8 cellular contexts compared by ENCODE assay signal in the genomic region with DNA sequence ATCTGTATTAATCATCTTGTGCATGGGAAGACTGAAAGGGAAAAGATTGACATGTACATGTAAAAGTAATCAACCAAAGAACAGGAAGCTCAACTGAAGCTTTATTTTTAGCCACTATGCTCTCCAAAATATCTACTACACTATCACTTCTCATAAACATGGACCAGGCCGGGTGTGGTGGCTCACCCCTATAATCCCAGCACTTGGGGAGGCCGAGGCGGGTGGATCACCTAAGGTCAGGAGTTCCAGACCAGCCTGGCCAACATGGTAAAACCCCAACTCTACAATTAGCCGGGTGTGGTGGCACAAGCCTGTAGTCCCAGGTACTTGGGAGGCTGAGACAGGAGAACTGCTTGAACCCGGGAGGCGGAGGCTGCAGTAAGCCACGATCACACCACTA. TPM values are rescaled to one million over a fixed set of nuclear protein-coding genes. Genes with fewer than 3 reads are reported as not detected.
DNase-seq lines count a peak whose midpoint lies in the region; ATAC-seq and TF ChIP-seq lines count a peak whose summit lies in the region.
"Not testable (repeated sequence)": the region's sequence is repeated elsewhere in the genome, so short reads cannot be mapped to it uniquely, and the experiment has no call there.

No MANE protein-coding gene starts in this region.

- H3K4me3 Mint-ChIP-seq in CD4-positive, alpha-beta memory T cell: peak overlapping the region in 2 of 8 donors; percentile 48 to 64
- H3K4me3 Mint-ChIP-seq in activated CD4-positive, alpha-beta memory T cell treated with anti-CD3 and anti-CD28 coated beads, Interleukin-2, amount 10 ng/mL, durations not matched to agents 7 days and 5 days; activated naive CD4-positive, alpha-beta T cell treated with anti-CD3 and anti-CD28 coated beads, Interleukin-2, amount 10 ng/mL, durations not matched to agents 7 days and 5 days; dendritic cell treated with granulocyte-macrophage colony-stimulating factor and Interleukin-4, amounts not matched to agents 40 ng/mL and 50 ng/mL, for 4 days; naive thymus-derived CD4-positive, alpha-beta T cell: not testable (repeated sequence)
- H3K4me3 Mint-ChIP-seq in type B pancreatic cell: peak overlapping the region; percentile 12

- intact Hi-C loops in CD4-positive, alpha-beta memory T cell (cut with micrococcal nuclease): loop anchor here (10.0 kb wide), 1 partner anchor 1196 kb away; a partner anchor contains a TSS
- intact Hi-C loops in dendritic cell treated with granulocyte-macrophage colony-stimulating factor and Interleukin-4, amounts not matched to agents 40 ng/mL and 50 ng/mL, for 4 days (cut with micrococcal nuclease): not testable (repeated sequence)
- intact Hi-C loops in naive thymus-derived CD4-positive, alpha-beta T cell (cut with micrococcal nuclease): loop anchor here in 1 of 2 donors (5.0 to 10.0 kb wide), 4 partner anchors 1206 to 1777 kb away; a partner anchor contains a TSS

- H3K4me1 Mint-ChIP-seq in CD4-positive, alpha-beta memory T cell: peaks cover 34 to 89% (median 56%) of the 10 kb centered on the region in 4 donors
- peaks cover 66% of the 10 kb centered on the region for H3K4me1 Mint-ChIP-seq in activated CD4-positive, alpha-beta memory T cell treated with anti-CD3 and anti-CD28 coated beads, Interleukin-2, amount 10 ng/mL, durations not matched to agents 7 days and 5 days
- H3K4me1 Mint-ChIP-seq in activated naive CD4-positive, alpha-beta T cell treated with anti-CD3 and anti-CD28 coated beads, Interleukin-2, amount 10 ng/mL, durations not matched to agents 7 days and 5 days: peaks cover 66% of the 10 kb centered on the region
- H3K4me1 Mint-ChIP-seq in dendritic cell treated with granulocyte-macrophage colony-stimulating factor and Interleukin-4, amounts not matched to agents 40 ng/mL and 50 ng/mL, for 4 days (ENCODE audit: low read depth): peaks cover 55% of the 10 kb centered on the region
- H3K4me1 Mint-ChIP-seq in naive thymus-derived CD4-positive, alpha-beta T cell: peaks cover 19 to 79% (median 57%) of the 10 kb centered on the region in 7 donors
- peaks cover 26% of the 10 kb centered on the region for H3K4me1 Mint-ChIP-seq in type B pancreatic cell (ENCODE audit: unreplicated experiment)

- not testable (repeated sequence) for TF ChIP-seq CTCF in KMS-11 (conservative IDR thresholded peaks at IDR 0.05; ENCODE audit: low read depth, low read length); RWPE1 (conservative IDR thresholded peaks at IDR 0.05; ENCODE audit: low read depth); type B pancreatic cell (conservative IDR thresholded peaks at IDR 0.05)

- not testable (repeated sequence) for H3K27ac ChIP-seq in CD4-positive, alpha-beta memory T cell (ENCODE audit: low read depth, low read length); naive thymus-derived CD4-positive, alpha-beta T cell (ENCODE audit: low read depth, low read length)
- H3K27ac ChIP-seq in KMS-11 (peak overlapping the region; percentile 96; the same call in 1 of the 2 replicates), RWPE1 (peak overlapping the region; percentile 73)

- H3K9me3 ChIP-seq in CD4-positive, alpha-beta memory T cell (ENCODE audit: control insufficient read depth in 1 of 2, low read length in 2 of 2); naive thymus-derived CD4-positive, alpha-beta T cell (ENCODE audit: control insufficient read depth in 2 of 3, low read length in 3 of 3): not testable (repeated sequence)

- H3K27me3 ChIP-seq in CD4-positive, alpha-beta memory T cell (ENCODE audit: insufficient read depth, low read length); KMS-11 (ENCODE audit: insufficient read depth, low read depth); naive thymus-derived CD4-positive, alpha-beta T cell (ENCODE audit: control insufficient read depth in 2 of 2, insufficient read depth in 2 of 2, low read length in 2 of 2): not testable (repeated sequence)

- H3K9ac ChIP-seq in KMS-11: not testable (repeated sequence)

- POLR2A ChIA-PET in CD4-positive, alpha-beta memory T cell (lab: Charles Lee; ENCODE audit: partially characterized antibody): interaction anchor here (1.4 to 6.0 kb wide), 2 partner anchors 112 to 206 kb away, joined by 3 to 119 read pairs; a partner anchor contains a TSS
- POLR2A ChIA-PET in RWPE1 (lab: Yijun Ruan, JAX; ENCODE audit: low non-redundant PET): interaction anchor here (0.6 kb wide), 1 partner anchor 63 kb away, joined by 6 read pairs; no protein-coding TSS in a partner anchor
- POLR2A ChIA-PET in activated CD4-positive, alpha-beta memory T cell treated with anti-CD3 and anti-CD28 coated beads, Interleukin-2, amount 10 ng/mL, durations not matched to agents 7 days and 5 days (lab: Charles Lee): interaction anchor here (4.2 to 6.1 kb wide), 2 partner anchors 112 to 145 kb away, joined by 55 to 110 read pairs; a partner anchor contains a TSS
- POLR2A ChIA-PET in naive thymus-derived CD4-positive, alpha-beta T cell (lab: Charles Lee): interaction anchor here (1.1 kb wide), 1 partner anchor 119 kb away, joined by 3 read pairs; no protein-coding TSS in a partner anchor

- H3K36me3 ChIP-seq in CD4-positive, alpha-beta memory T cell (ENCODE audit: insufficient read depth, low read length): peaks cover 60% of the 10 kb centered on the region
- H3K36me3 ChIP-seq in KMS-11 (ENCODE audit: insufficient read depth): peaks cover 36% of the 10 kb centered on the region
- peaks cover 16 to 71% (median 51%) of the 10 kb centered on the region in 3 experiments for H3K36me3 ChIP-seq in naive thymus-derived CD4-positive, alpha-beta T cell (ENCODE audit: control insufficient read depth in 2 of 3, insufficient read depth in 3 of 3, low read length in 3 of 3)

- peaks cover 72% of the 10 kb centered on the region for H3K79me2 ChIP-seq in KMS-11 (ENCODE audit: insufficient read depth, low read depth)

- H4K20me1 ChIP-seq in KMS-11 (ENCODE audit: insufficient read depth): peaks cover 13% of the 10 kb centered on the region

- H2AFZ ChIP-seq in KMS-11 (ENCODE audit: low read depth): not testable (repeated sequence)

- peaks cover 43 to 87% of the 10 kb centered on the region in 2 donors for H3K36me3 Mint-ChIP-seq in CD4-positive, alpha-beta memory T cell
- peaks cover 77% of the 10 kb centered on the region for H3K36me3 Mint-ChIP-seq in activated CD4-positive, alpha-beta memory T cell treated with anti-CD3 and anti-CD28 coated beads, Interleukin-2, amount 10 ng/mL, durations not matched to agents 7 days and 5 days (ENCODE audit: low read depth)
- peaks cover 80% of the 10 kb centered on the region for H3K36me3 Mint-ChIP-seq in activated naive CD4-positive, alpha-beta T cell treated with anti-CD3 and anti-CD28 coated beads, Interleukin-2, amount 10 ng/mL, durations not matched to agents 7 days and 5 days
- peaks cover 88% of the 10 kb centered on the region for H3K36me3 Mint-ChIP-seq in dendritic cell treated with granulocyte-macrophage colony-stimulating factor and Interleukin-4, amounts not matched to agents 40 ng/mL and 50 ng/mL, for 4 days (ENCODE audit: low read depth)
- peaks cover 8 to 43% (median 38%) of the 10 kb centered on the region in 5 donors for H3K36me3 Mint-ChIP-seq in naive thymus-derived CD4-positive, alpha-beta T cell
- H3K36me3 Mint-ChIP-seq in type B pancreatic cell: peaks cover 49% of the 10 kb centered on the region

- CTCF ChIA-PET in CD4-positive, alpha-beta memory T cell (lab: Charles Lee; ENCODE audit: partially characterized antibody): interaction anchor here (1.9 to 6.0 kb wide), 4 partner anchors 29 to 206 kb away, joined by 4 to 119 read pairs (median 20); a partner anchor contains a TSS
- CTCF ChIA-PET in RWPE1 (lab: Yijun Ruan, JAX): not testable (repeated sequence)
- CTCF ChIA-PET in activated CD4-positive, alpha-beta memory T cell treated with anti-CD3 and anti-CD28 coated beads, Interleukin-2, amount 10 ng/mL, durations not matched to agents 7 days and 5 days (lab: Charles Lee): interaction anchor here (0.6 to 6.1 kb wide), 4 partner anchors 9 to 628 kb away, joined by 4 to 74 read pairs (median 6); a partner anchor contains a TSS
- CTCF ChIA-PET in activated naive CD4-positive, alpha-beta T cell treated with anti-CD3 and anti-CD28 coated beads, Interleukin-2, amount 10 ng/mL, durations not matched to agents 7 days and 5 days (lab: Charles Lee): interaction anchor here (0.6 to 4.1 kb wide), 3 partner anchors 114 to 865 kb away, joined by 3 to 60 read pairs (median 4); a partner anchor contains a TSS
- CTCF ChIA-PET in naive thymus-derived CD4-positive, alpha-beta T cell (lab: Charles Lee): interaction anchor here (5.3 kb wide), 1 partner anchor 114 kb away, joined by 62 read pairs; a partner anchor contains a TSS

- H3K4me2 ChIP-seq in KMS-11: not testable (repeated sequence)

- not testable (repeated sequence) for DNase-seq in CD4-positive, alpha-beta memory T cell; RWPE1 (ENCODE audit: low spot score); activated naive CD4-positive, alpha-beta T cell treated with anti-CD3 and anti-CD28 coated beads, Interleukin-2, amount 10 ng/mL, durations not matched to agents 7 days and 5 days; naive thymus-derived CD4-positive, alpha-beta T cell; type B pancreatic cell (ENCODE audit: extremely low spot score, unreplicated experiment)
- peak; percentile 15 for DNase-seq in activated CD4-positive, alpha-beta memory T cell treated with anti-CD3 and anti-CD28 coated beads, Interleukin-2, amount 10 ng/mL, durations not matched to agents 7 days and 5 days

- H3K4me1 ChIP-seq in CD4-positive, alpha-beta memory T cell (ENCODE audit: insufficient read depth, low read length): peaks cover 57% of the 10 kb centered on the region
- H3K4me1 ChIP-seq in KMS-11 (ENCODE audit: low read depth, poor library complexity, severe bottlenecking): peaks cover 72% of the 10 kb centered on the region
- peaks cover 27 to 36% of the 10 kb centered on the region in 2 donors for H3K4me1 ChIP-seq in naive thymus-derived CD4-positive, alpha-beta T cell (ENCODE audit: control insufficient read depth in 2 of 2, insufficient read depth in 2 of 2, low read length in 2 of 2)

- peak overlapping the region in 4 of 7 donors; percentile 43 to 96 (median 83) for H3K27ac Mint-ChIP-seq in CD4-positive, alpha-beta memory T cell
- peak overlapping the region; percentile 63 for H3K27ac Mint-ChIP-seq in activated CD4-positive, alpha-beta memory T cell treated with anti-CD3 and anti-CD28 coated beads, Interleukin-2, amount 10 ng/mL, durations not matched to agents 7 days and 5 days
- H3K27ac Mint-ChIP-seq in activated naive CD4-positive, alpha-beta T cell treated with anti-CD3 and anti-CD28 coated beads, Interleukin-2, amount 10 ng/mL, durations not matched to agents 7 days and 5 days: peak overlapping the region; percentile 29
- H3K27ac Mint-ChIP-seq in dendritic cell treated with granulocyte-macrophage colony-stimulating factor and Interleukin-4, amounts not matched to agents 40 ng/mL and 50 ng/mL, for 4 days: peak overlapping the region; percentile 35
- peak overlapping the region in 8 of 9 donors; percentile 4 to 59 (median 25) for H3K27ac Mint-ChIP-seq in naive thymus-derived CD4-positive, alpha-beta T cell
- peak overlapping the region; percentile 7 for H3K27ac Mint-ChIP-seq in type B pancreatic cell

- not testable (repeated sequence) for H3K9me3 Mint-ChIP-seq in CD4-positive, alpha-beta memory T cell; activated CD4-positive, alpha-beta memory T cell treated with anti-CD3 and anti-CD28 coated beads, Interleukin-2, amount 10 ng/mL, durations not matched to agents 7 days and 5 days; activated naive CD4-positive, alpha-beta T cell treated with anti-CD3 and anti-CD28 coated beads, Interleukin-2, amount 10 ng/mL, durations not matched to agents 7 days and 5 days; dendritic cell treated with granulocyte-macrophage colony-stimulating factor and Interleukin-4, amounts not matched to agents 40 ng/mL and 50 ng/mL, for 4 days; naive thymus-derived CD4-positive, alpha-beta T cell; type B pancreatic cell

- not testable (repeated sequence) for H3K4me3 ChIP-seq in CD4-positive, alpha-beta memory T cell (ENCODE audit: low read length in 2 of 2); KMS-11 (IDR thresholded peaks at IDR 0.05; ENCODE audit: insufficient read depth, low read depth, low read length); naive thymus-derived CD4-positive, alpha-beta T cell (ENCODE audit: low read length)

- H3K27me3 Mint-ChIP-seq in CD4-positive, alpha-beta memory T cell; activated CD4-positive, alpha-beta memory T cell treated with anti-CD3 and anti-CD28 coated beads, Interleukin-2, amount 10 ng/mL, durations not matched to agents 7 days and 5 days; activated naive CD4-positive, alpha-beta T cell treated with anti-CD3 and anti-CD28 coated beads, Interleukin-2, amount 10 ng/mL, durations not matched to agents 7 days and 5 days; dendritic cell treated with granulocyte-macrophage colony-stimulating factor and Interleukin-4, amounts not matched to agents 40 ng/mL and 50 ng/mL, for 4 days; naive thymus-derived CD4-positive, alpha-beta T cell; type B pancreatic cell: not testable (repeated sequence)

- ATAC-seq in naive thymus-derived CD4-positive, alpha-beta T cell: not testable (repeated sequence)

RNA-seq across cellular contexts. Expression of a gene that starts 2.8 kb away (rescaled TPM):
- 10 to 100 TPM; 32.5 to 36.6 TPM for total RNA-seq in CD4-positive, alpha-beta memory T cell
- polyA plus RNA-seq in CD4-positive, alpha-beta memory T cell: 10 to 100 TPM; 58.2 to 76.1 TPM
- total RNA-seq in activated CD4-positive, alpha-beta memory T cell treated with anti-CD3 and anti-CD28 coated beads, Interleukin-2, amount 10 ng/mL, durations not matched to agents 7 days and 5 days: 10 to 100 TPM; 16.7 to 17.2 TPM
- 10 to 100 TPM; 20.4 to 35.9 (median 25.0) TPM for total RNA-seq in naive thymus-derived CD4-positive, alpha-beta T cell
- polyA plus RNA-seq in naive thymus-derived CD4-positive, alpha-beta T cell: 10 to 100 TPM; 66.9 to 77.6 TPM
- total RNA-seq in type B pancreatic cell (ENCODE audit: low replicate concordance): 25.3 and 27.8 TPM in 2 replicates

RNA-seq across cellular contexts. Expression of a gene that starts 4.3 kb away (rescaled TPM):
- 1,000 to 10,000 TPM; 3,820 to 4,004 TPM for total RNA-seq in CD4-positive, alpha-beta memory T cell
- 1,000 to 10,000 TPM; 1,070 to 1,459 TPM for polyA plus RNA-seq in CD4-positive, alpha-beta memory T cell
- total RNA-seq in activated CD4-positive, alpha-beta memory T cell treated with anti-CD3 and anti-CD28 coated beads, Interleukin-2, amount 10 ng/mL, durations not matched to agents 7 days and 5 days: 1,000 to 10,000 TPM; 2,309 to 2,338 TPM
- 1,000 to 10,000 TPM; 2,229 to 4,292 (median 4,136) TPM for total RNA-seq in naive thymus-derived CD4-positive, alpha-beta T cell
- polyA plus RNA-seq in naive thymus-derived CD4-positive, alpha-beta T cell: 1,000 to 10,000 TPM in 1 of 2 donors, 100 to 1,000 TPM in 1; 898 to 1,586 TPM
- total RNA-seq in type B pancreatic cell (ENCODE audit: low replicate concordance): 2,930 and 3,234 TPM in 2 replicates

RNA-seq across cellular contexts. Expression of a gene that starts 4.8 kb away (rescaled TPM):
- total RNA-seq in CD4-positive, alpha-beta memory T cell: 1 to 10 TPM; 5.1 to 6.5 TPM
- 1 to 10 TPM; 6.2 to 7.2 TPM for polyA plus RNA-seq in CD4-positive, alpha-beta memory T cell
- total RNA-seq in activated CD4-positive, alpha-beta memory T cell treated with anti-CD3 and anti-CD28 coated beads, Interleukin-2, amount 10 ng/mL, durations not matched to agents 7 days and 5 days: 10 to 100 TPM; 28.9 to 30.0 TPM
- total RNA-seq in naive thymus-derived CD4-positive, alpha-beta T cell: 10 to 100 TPM in 1 of 5 experiments, 1 to 10 TPM in 4; 5.6 to 20.3 (median 6.8) TPM
- 1 to 10 TPM; 4.3 to 4.8 TPM for polyA plus RNA-seq in naive thymus-derived CD4-positive, alpha-beta T cell
- total RNA-seq in type B pancreatic cell (ENCODE audit: low replicate concordance): 15.0 and 23.2 TPM in 2 replicates

Comparison
In these comparisons a context has a peak if more than half of its experiments do, and no peak if none do; other contexts are left out.
1. H3K27ac Mint-ChIP-seq: peak in every context shown above with its lines; median percentile 83 in CD4-positive, alpha-beta memory T cell; 63 in activated CD4-positive, alpha-beta memory T cell treated with anti-CD3 and anti-CD28 coated beads, Interleukin-2, amount 10 ng/mL, durations not matched to agents 7 days and 5 days; 35 in dendritic cell treated with granulocyte-macrophage colony-stimulating factor and Interleukin-4, amounts not matched to agents 40 ng/mL and 50 ng/mL, for 4 days; 29 in activated naive CD4-positive, alpha-beta T cell treated with anti-CD3 and anti-CD28 coated beads, Interleukin-2, amount 10 ng/mL, durations not matched to agents 7 days and 5 days; 25 in naive thymus-derived CD4-positive, alpha-beta T cell; 7 in type B pancreatic cell.